In the genomic region with DNA sequence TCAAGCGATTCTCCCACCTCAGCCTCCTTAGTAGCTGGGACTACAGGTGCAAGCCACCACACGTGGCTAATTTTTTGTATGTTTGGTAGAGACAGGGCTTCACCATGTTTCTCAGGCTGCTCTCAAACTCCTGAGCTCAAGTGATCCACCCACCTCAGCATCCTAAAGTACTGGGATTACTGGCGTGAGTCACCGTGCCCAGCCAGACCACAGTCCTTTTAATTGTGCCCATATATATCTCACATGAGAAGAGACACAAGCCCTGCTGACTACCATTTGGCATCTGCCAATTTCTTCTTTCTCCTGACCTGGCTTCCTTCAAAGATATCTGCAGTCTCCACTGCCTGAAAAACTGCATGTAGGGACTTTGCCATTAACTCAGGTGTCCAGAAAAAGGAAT, we compare ENCODE assay signal across 23 cellular contexts.
"Had no signal": no experiment of that assay in that cellular context is flagged by ENCODE, and none has a peak within 500 bp of the region (broad histone marks: within the 10 kb centered on the region; RNA-seq: fewer than 3 reads in every experiment).

No MANE protein-coding gene starts in this region.

- H3K4me3 ChIP-seq: Peyer's patch, SJSA1 had no signal

- DNase-seq: activated CD4-positive, alpha-beta memory T cell treated with anti-CD3 and anti-CD28 coated beads for 36 hours; activated CD4-positive, alpha-beta T cell treated with anti-CD3 and anti-CD28 coated beads, Interleukin-2, amount 10 ng/mL, durations not matched to agents 7 days and 5 days; activated CD4-positive, CD25-positive, alpha-beta regulatory T cell; activated CD8-positive, alpha-beta memory T cell treated with anti-CD3 and anti-CD28 coated beads for 24 hours; activated gamma-delta T cell; activated naive CD4-positive, alpha-beta T cell treated with anti-CD3 and anti-CD28 coated beads for 36 hours; activated T-cell treated with anti-CD3 and anti-CD28 coated beads, Interleukin-2, amount 50 U/mL, for 4 hours; amygdala; KG1; NCI-H1048; NCI-H1417 treated with DMSO at 0.1 percent for 48 hours; NCI-H1694 treated with DMSO at 0.1 percent for 48 hours; NCI-H2081; NCI-H510A treated with DMSO at 0.1 percent for 48 hours; NCI-H69; NK-92 treated with Interleukin-12 subunit alpha and Interleukin-12 subunit beta, amount 100 ng/mL, for 24 hours; Peyer's patch; SHP77; T-cell; T-helper 2 cell; T1000 had no signal

- ATAC-seq: activated T-cell treated with anti-CD3 and anti-CD28 coated beads, Interleukin-2, amount 50 U/mL, for 4 hours; activated T-helper 17 cell treated with anti-CD3 and anti-CD28 coated beads, Interleukin-2, amount 50 U/mL, for 72 hours; T-cell had no signal
